ENCODE assay signal across 2 cellular contexts in the genomic region with DNA sequence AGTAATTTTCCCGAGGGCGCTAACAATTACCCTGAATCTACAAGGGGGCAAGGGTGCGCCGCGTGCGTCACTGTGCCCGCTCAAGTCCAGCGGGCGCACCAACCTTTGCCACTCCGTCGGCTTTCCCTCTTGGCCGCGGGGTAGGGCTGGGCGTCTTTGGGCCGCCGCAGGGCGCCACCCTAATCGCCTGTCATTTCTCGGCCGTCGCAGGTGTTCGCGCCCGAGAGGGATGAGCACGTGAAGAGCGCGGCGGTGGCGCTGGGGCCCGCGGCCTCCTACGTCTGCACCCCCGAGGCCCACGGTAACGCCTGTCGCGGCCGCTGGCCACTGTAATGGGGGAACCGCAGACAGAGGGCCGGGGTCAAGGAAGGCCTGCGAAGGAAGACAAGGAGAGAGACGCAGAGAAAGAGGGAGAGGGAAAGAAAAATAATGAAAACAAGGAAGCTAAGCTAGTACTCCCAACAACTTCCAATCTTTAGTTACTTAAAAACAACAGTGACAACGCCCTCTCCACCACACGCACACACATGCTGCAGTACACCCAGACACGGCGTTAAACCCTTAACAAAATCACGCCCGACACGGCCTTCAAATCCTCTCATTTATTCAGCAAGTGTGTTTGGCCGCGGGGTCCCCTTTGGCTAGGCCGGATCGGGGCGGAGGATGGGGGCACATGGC.
A peak's percentile ranks its signal among the peaks of the same experiment; 100 is the strongest.
TF ChIP-seq lines count a peak whose summit lies in the region.

No MANE protein-coding gene starts in this region.

TF ChIP-seq in GM23338, 12 proteins besides CTCF, POLR2A, EP300 and RAD21:
- TF ChIP-seq EZH2 (IDR thresholded peaks at IDR 0.05; ENCODE audit: low read depth, unreplicated experiment) = peak; percentile 99
- TF ChIP-seq, protein P1, sequence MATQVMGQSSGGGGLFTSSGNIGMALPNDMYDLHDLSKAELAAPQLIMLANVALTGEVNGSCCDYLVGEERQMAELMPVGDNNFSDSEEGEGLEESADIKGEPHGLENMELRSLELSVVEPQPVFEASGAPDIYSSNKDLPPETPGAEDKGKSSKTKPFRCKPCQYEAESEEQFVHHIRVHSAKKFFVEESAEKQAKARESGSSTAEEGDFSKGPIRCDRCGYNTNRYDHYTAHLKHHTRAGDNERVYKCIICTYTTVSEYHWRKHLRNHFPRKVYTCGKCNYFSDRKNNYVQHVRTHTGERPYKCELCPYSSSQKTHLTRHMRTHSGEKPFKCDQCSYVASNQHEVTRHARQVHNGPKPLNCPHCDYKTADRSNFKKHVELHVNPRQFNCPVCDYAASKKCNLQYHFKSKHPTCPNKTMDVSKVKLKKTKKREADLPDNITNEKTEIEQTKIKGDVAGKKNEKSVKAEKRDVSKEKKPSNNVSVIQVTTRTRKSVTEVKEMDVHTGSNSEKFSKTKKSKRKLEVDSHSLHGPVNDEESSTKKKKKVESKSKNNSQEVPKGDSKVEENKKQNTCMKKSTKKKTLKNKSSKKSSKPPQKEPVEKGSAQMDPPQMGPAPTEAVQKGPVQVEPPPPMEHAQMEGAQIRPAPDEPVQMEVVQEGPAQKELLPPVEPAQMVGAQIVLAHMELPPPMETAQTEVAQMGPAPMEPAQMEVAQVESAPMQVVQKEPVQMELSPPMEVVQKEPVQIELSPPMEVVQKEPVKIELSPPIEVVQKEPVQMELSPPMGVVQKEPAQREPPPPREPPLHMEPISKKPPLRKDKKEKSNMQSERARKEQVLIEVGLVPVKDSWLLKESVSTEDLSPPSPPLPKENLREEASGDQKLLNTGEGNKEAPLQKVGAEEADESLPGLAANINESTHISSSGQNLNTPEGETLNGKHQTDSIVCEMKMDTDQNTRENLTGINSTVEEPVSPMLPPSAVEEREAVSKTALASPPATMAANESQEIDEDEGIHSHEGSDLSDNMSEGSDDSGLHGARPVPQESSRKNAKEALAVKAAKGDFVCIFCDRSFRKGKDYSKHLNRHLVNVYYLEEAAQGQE (IDR thresholded peaks at IDR 0.05; ENCODE audit: unreplicated experiment) = no peak
- TF ChIP-seq EZH2phosphoT487 (IDR thresholded peaks at IDR 0.05; ENCODE audit: unreplicated experiment) = peak; percentile 75

TF ChIP-seq in H1, 55 proteins besides CTCF, POLR2A, EP300 and RAD21:
- no peak for TF ChIP-seq TAF1 (IDR thresholded peaks at IDR 0.05; ENCODE audit: low read depth, low read length)
- TF ChIP-seq RXRA (IDR thresholded peaks at IDR 0.05; ENCODE audit: insufficient read depth, low read depth, low read length) = no peak
- TF ChIP-seq EZH2 (IDR thresholded peaks at IDR 0.05; ENCODE audit: low read depth, low read length, severe bottlenecking) = peak; percentile 81
- no peak for TF ChIP-seq HDAC6 (IDR thresholded peaks at IDR 0.05; ENCODE audit: low read depth, low read length)
- TF ChIP-seq BACH1 (IDR thresholded peaks at IDR 0.05; ENCODE audit: low read length) = no peak
- TF ChIP-seq SUZ12 (IDR thresholded peaks at IDR 0.05; ENCODE audit: low read length) = peak; percentile 66
- TF ChIP-seq ASH2L (IDR thresholded peaks at IDR 0.05; ENCODE audit: low read length) = no peak
- no peak for TF ChIP-seq RFX5 (IDR thresholded peaks at IDR 0.05; ENCODE audit: borderline replicate concordance, low read depth, low read length)
- no peak for TF ChIP-seq USF2 (IDR thresholded peaks at IDR 0.05; ENCODE audit: low read length)
- TF ChIP-seq, protein P2, sequence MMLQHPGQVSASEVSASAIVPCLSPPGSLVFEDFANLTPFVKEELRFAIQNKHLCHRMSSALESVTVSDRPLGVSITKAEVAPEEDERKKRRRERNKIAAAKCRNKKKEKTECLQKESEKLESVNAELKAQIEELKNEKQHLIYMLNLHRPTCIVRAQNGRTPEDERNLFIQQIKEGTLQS (IDR thresholded peaks at IDR 0.05; ENCODE audit: insufficient read depth, low read depth, low read length) = no peak
- TF ChIP-seq RNF2 (IDR thresholded peaks at IDR 0.05; ENCODE audit: borderline replicate concordance, low read depth, low read length, missing control alignments, poor library complexity, severe bottlenecking) = peak; percentile 86
- TF ChIP-seq RBBP5 (IDR thresholded peaks at IDR 0.05; ENCODE audit: borderline replicate concordance, low read depth, low read length) = no peak
- no peak for TF ChIP-seq NANOG (IDR thresholded peaks at IDR 0.05; ENCODE audit: insufficient read depth, low read depth, low read length, poor library complexity, severe bottlenecking)
- TF ChIP-seq KDM1A (IDR thresholded peaks at IDR 0.05; ENCODE audit: borderline replicate concordance, low read length) = no peak
- no peak for TF ChIP-seq CHD1 (IDR thresholded peaks at IDR 0.05; ENCODE audit: low read depth, low read length)
- no peak for TF ChIP-seq SAP30 (IDR thresholded peaks at IDR 0.05; ENCODE audit: insufficient read depth, insufficient replicate concordance, low read length)
- no peak for TF ChIP-seq KDM4A (IDR thresholded peaks at IDR 0.05; ENCODE audit: low read depth, low read length, severe bottlenecking)
- TF ChIP-seq, protein P3, sequence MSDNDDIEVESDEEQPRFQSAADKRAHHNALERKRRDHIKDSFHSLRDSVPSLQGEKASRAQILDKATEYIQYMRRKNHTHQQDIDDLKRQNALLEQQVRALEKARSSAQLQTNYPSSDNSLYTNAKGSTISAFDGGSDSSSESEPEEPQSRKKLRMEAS (IDR thresholded peaks at IDR 0.05) = no peak; the same call in 1 of the 2 replicates
- TF ChIP-seq HDAC2 (IDR thresholded peaks at IDR 0.05; ENCODE audit: borderline replicate concordance in 1 of 2, low read depth in 2 of 2, low read length in 2 of 2) = no peak
- TF ChIP-seq, protein P4, sequence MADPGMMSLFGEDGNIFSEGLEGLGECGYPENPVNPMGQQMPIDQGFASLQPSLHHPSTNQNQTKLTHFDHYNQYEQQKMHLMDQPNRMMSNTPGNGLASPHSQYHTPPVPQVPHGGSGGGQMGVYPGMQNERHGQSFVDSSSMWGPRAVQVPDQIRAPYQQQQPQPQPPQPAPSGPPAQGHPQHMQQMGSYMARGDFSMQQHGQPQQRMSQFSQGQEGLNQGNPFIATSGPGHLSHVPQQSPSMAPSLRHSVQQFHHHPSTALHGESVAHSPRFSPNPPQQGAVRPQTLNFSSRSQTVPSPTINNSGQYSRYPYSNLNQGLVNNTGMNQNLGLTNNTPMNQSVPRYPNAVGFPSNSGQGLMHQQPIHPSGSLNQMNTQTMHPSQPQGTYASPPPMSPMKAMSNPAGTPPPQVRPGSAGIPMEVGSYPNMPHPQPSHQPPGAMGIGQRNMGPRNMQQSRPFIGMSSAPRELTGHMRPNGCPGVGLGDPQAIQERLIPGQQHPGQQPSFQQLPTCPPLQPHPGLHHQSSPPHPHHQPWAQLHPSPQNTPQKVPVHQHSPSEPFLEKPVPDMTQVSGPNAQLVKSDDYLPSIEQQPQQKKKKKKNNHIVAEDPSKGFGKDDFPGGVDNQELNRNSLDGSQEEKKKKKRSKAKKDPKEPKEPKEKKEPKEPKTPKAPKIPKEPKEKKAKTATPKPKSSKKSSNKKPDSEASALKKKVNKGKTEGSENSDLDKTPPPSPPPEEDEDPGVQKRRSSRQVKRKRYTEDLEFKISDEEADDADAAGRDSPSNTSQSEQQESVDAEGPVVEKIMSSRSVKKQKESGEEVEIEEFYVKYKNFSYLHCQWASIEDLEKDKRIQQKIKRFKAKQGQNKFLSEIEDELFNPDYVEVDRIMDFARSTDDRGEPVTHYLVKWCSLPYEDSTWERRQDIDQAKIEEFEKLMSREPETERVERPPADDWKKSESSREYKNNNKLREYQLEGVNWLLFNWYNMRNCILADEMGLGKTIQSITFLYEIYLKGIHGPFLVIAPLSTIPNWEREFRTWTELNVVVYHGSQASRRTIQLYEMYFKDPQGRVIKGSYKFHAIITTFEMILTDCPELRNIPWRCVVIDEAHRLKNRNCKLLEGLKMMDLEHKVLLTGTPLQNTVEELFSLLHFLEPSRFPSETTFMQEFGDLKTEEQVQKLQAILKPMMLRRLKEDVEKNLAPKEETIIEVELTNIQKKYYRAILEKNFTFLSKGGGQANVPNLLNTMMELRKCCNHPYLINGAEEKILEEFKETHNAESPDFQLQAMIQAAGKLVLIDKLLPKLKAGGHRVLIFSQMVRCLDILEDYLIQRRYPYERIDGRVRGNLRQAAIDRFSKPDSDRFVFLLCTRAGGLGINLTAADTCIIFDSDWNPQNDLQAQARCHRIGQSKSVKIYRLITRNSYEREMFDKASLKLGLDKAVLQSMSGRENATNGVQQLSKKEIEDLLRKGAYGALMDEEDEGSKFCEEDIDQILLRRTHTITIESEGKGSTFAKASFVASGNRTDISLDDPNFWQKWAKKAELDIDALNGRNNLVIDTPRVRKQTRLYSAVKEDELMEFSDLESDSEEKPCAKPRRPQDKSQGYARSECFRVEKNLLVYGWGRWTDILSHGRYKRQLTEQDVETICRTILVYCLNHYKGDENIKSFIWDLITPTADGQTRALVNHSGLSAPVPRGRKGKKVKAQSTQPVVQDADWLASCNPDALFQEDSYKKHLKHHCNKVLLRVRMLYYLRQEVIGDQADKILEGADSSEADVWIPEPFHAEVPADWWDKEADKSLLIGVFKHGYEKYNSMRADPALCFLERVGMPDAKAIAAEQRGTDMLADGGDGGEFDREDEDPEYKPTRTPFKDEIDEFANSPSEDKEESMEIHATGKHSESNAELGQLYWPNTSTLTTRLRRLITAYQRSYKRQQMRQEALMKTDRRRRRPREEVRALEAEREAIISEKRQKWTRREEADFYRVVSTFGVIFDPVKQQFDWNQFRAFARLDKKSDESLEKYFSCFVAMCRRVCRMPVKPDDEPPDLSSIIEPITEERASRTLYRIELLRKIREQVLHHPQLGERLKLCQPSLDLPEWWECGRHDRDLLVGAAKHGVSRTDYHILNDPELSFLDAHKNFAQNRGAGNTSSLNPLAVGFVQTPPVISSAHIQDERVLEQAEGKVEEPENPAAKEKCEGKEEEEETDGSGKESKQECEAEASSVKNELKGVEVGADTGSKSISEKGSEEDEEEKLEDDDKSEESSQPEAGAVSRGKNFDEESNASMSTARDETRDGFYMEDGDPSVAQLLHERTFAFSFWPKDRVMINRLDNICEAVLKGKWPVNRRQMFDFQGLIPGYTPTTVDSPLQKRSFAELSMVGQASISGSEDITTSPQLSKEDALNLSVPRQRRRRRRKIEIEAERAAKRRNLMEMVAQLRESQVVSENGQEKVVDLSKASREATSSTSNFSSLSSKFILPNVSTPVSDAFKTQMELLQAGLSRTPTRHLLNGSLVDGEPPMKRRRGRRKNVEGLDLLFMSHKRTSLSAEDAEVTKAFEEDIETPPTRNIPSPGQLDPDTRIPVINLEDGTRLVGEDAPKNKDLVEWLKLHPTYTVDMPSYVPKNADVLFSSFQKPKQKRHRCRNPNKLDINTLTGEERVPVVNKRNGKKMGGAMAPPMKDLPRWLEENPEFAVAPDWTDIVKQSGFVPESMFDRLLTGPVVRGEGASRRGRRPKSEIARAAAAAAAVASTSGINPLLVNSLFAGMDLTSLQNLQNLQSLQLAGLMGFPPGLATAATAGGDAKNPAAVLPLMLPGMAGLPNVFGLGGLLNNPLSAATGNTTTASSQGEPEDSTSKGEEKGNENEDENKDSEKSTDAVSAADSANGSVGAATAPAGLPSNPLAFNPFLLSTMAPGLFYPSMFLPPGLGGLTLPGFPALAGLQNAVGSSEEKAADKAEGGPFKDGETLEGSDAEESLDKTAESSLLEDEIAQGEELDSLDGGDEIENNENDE (IDR thresholded peaks at IDR 0.05; ENCODE audit: insufficient replicate concordance, low read length) = no peak
- no peak for TF ChIP-seq JUND (IDR thresholded peaks at IDR 0.05; ENCODE audit: low read length)
- no peak for TF ChIP-seq EGR1 (IDR thresholded peaks at IDR 0.05; ENCODE audit: borderline replicate concordance, low read depth, low read length)
- no peak; the same call in 1 of the 2 replicates for TF ChIP-seq E2F6 (IDR thresholded peaks at IDR 0.05)
- no peak for TF ChIP-seq SP2 (IDR thresholded peaks at IDR 0.05; ENCODE audit: low read length)
- no peak for TF ChIP-seq SP4 (IDR thresholded peaks at IDR 0.05; ENCODE audit: low read length)
- no peak for TF ChIP-seq BCL11A (IDR thresholded peaks at IDR 0.05; ENCODE audit: low read depth in 2 of 2, low read length in 2 of 2)
- no peak for TF ChIP-seq GTF2F1 (IDR thresholded peaks at IDR 0.05; ENCODE audit: borderline replicate concordance, low read depth, low read length)
- no peak for TF ChIP-seq PHF8 (conservative IDR thresholded peaks at IDR 0.05; ENCODE audit: low read depth, low read length)
- no peak for TF ChIP-seq ZNF274 (IDR thresholded peaks at IDR 0.05; ENCODE audit: borderline replicate concordance, extremely low read depth, low read length)
- TF ChIP-seq CBX8 (IDR thresholded peaks at IDR 0.05; ENCODE audit: borderline replicate concordance, low read depth, low read length) = peak; percentile 67; the same call in 1 of the 2 replicates
- no peak for TF ChIP-seq CTBP2 (IDR thresholded peaks at IDR 0.05; ENCODE audit: borderline replicate concordance, insufficient read depth, insufficient read length, low read length)
- no peak for TF ChIP-seq POU5F1 (IDR thresholded peaks at IDR 0.05; ENCODE audit: low read depth, low read length)
- TF ChIP-seq SRF (IDR thresholded peaks at IDR 0.05; ENCODE audit: low read depth, low read length) = no peak
- TF ChIP-seq MAFK (IDR thresholded peaks at IDR 0.05; ENCODE audit: low read depth, low read length) = no peak
- no peak for TF ChIP-seq POLR2AphosphoS5 (IDR thresholded peaks at IDR 0.05; ENCODE audit: low read depth, low read length)
